3 cellular contexts compared by ENCODE assay signal in the genomic region with DNA sequence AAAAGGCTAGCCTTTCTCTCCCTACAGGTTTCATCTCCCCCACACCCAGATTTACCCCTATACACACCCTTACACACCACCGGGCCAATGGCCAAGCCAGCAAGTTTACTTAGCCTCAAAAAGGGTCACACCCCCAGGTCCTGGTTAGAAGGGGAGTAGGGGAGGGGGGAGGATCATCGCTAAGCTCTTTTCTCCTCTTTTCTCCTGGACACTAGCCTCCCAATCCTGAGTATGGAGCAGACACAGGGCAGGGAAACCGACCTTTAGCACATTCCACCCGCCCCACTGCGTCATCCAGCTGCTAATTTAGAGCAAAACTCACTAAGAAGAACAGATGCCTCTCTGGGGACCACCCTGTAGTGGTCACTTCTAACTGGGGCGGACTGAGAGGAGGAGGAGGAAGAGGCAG.
TF ChIP-seq lines count a peak whose summit lies in the region.

No MANE protein-coding gene starts in this region.

TF ChIP-seq in SK-N-SH, 30 proteins besides CTCF, POLR2A, EP300 and RAD21 (continued from another document):
- TF ChIP-seq NFIC (IDR thresholded peaks at IDR 0.05; ENCODE audit: borderline replicate concordance) (no peak), REST (IDR thresholded peaks at IDR 0.05; ENCODE audit: low read depth, low read length) (no peak), IRF3 (IDR thresholded peaks at IDR 0.05; ENCODE audit: low read depth, low read length) (no peak), MEF2A (IDR thresholded peaks at IDR 0.05; ENCODE audit: borderline replicate concordance, low read depth) (no peak), EZH2phosphoT487 (IDR thresholded peaks at IDR 0.05; ENCODE audit: borderline replicate concordance, low read depth) (no peak), CHD2 (IDR thresholded peaks at IDR 0.05; ENCODE audit: low read length, partially characterized antibody) (no peak)
- TF ChIP-seq, protein P1, sequence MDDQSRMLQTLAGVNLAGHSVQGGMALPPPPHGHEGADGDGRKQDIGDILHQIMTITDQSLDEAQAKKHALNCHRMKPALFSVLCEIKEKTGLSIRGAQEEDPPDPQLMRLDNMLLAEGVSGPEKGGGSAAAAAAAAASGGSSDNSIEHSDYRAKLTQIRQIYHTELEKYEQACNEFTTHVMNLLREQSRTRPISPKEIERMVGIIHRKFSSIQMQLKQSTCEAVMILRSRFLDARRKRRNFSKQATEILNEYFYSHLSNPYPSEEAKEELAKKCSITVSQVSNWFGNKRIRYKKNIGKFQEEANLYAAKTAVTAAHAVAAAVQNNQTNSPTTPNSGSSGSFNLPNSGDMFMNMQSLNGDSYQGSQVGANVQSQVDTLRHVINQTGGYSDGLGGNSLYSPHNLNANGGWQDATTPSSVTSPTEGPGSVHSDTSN (IDR thresholded peaks at IDR 0.05): no peak
TF ChIP-seq in SK-N-SH: peak in this region for 0.

TF ChIP-seq in SK-N-SH treated with all-trans-retinoic acid at 6 μM for 48 hours, 23 proteins besides CTCF, POLR2A, EP300 and RAD21 (continued from another document):
- TF ChIP-seq TSHZ2 (CRISPR knock-in tag; IDR thresholded peaks at IDR 0.05) (no peak), ISL1 (CRISPR knock-in tag; IDR thresholded peaks at IDR 0.05) (no peak), ARNTL (CRISPR knock-in tag; IDR thresholded peaks at IDR 0.05; ENCODE audit: borderline replicate concordance, low read depth) (no peak), CSDC2 (CRISPR knock-in tag; IDR thresholded peaks at IDR 0.05) (no peak), ZNF8 (CRISPR knock-in tag; IDR thresholded peaks at IDR 0.05) (no peak), ZFP30 (CRISPR knock-in tag; IDR thresholded peaks at IDR 0.05) (no peak), PPARA (CRISPR knock-in tag; IDR thresholded peaks at IDR 0.05; ENCODE audit: borderline replicate concordance) (no peak)
- TF ChIP-seq, protein P2, sequence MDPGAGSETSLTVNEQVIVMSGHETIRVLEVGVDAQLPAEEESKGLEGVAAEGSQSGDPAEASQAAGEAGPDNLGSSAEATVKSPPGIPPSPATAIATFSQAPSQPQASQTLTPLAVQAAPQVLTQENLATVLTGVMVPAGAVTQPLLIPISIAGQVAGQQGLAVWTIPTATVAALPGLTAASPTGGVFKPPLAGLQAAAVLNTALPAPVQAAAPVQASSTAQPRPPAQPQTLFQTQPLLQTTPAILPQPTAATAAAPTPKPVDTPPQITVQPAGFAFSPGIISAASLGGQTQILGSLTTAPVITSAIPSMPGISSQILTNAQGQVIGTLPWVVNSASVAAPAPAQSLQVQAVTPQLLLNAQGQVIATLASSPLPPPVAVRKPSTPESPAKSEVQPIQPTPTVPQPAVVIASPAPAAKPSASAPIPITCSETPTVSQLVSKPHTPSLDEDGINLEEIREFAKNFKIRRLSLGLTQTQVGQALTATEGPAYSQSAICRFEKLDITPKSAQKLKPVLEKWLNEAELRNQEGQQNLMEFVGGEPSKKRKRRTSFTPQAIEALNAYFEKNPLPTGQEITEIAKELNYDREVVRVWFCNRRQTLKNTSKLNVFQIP (CRISPR knock-in tag; IDR thresholded peaks at IDR 0.05; ENCODE audit: borderline replicate concordance, low read depth): no peak
- TF ChIP-seq, protein P3, sequence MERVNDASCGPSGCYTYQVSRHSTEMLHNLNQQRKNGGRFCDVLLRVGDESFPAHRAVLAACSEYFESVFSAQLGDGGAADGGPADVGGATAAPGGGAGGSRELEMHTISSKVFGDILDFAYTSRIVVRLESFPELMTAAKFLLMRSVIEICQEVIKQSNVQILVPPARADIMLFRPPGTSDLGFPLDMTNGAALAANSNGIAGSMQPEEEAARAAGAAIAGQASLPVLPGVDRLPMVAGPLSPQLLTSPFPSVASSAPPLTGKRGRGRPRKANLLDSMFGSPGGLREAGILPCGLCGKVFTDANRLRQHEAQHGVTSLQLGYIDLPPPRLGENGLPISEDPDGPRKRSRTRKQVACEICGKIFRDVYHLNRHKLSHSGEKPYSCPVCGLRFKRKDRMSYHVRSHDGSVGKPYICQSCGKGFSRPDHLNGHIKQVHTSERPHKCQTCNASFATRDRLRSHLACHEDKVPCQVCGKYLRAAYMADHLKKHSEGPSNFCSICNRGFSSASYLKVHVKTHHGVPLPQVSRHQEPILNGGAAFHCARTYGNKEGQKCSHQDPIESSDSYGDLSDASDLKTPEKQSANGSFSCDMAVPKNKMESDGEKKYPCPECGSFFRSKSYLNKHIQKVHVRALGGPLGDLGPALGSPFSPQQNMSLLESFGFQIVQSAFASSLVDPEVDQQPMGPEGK (CRISPR knock-in tag; IDR thresholded peaks at IDR 0.05; ENCODE audit: borderline replicate concordance): no peak
- TF ChIP-seq, protein P4, sequence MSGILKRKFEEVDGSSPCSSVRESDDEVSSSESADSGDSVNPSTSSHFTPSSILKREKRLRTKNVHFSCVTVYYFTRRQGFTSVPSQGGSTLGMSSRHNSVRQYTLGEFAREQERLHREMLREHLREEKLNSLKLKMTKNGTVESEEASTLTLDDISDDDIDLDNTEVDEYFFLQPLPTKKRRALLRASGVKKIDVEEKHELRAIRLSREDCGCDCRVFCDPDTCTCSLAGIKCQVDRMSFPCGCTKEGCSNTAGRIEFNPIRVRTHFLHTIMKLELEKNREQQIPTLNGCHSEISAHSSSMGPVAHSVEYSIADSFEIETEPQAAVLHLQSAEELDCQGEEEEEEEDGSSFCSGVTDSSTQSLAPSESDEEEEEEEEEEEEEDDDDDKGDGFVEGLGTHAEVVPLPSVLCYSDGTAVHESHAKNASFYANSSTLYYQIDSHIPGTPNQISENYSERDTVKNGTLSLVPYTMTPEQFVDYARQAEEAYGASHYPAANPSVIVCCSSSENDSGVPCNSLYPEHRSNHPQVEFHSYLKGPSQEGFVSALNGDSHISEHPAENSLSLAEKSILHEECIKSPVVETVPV (CRISPR knock-in tag; IDR thresholded peaks at IDR 0.05): no peak

TF ChIP-seq in liver, 16 proteins besides CTCF, POLR2A, EP300 and RAD21 (continued from another document):
- TF ChIP-seq ZBTB33 (IDR thresholded peaks at IDR 0.05): no peak
- no peak for TF ChIP-seq ATF3 (IDR thresholded peaks at IDR 0.05)
- no peak for TF ChIP-seq NR2F2 (IDR thresholded peaks at IDR 0.05)
- TF ChIP-seq JUND (IDR thresholded peaks at IDR 0.05): peak in 1 of 2 donors; percentile 41
- peak; percentile 12 for TF ChIP-seq REST (IDR thresholded peaks at IDR 0.05)
- TF ChIP-seq TAF1 (conservative IDR thresholded peaks at IDR 0.05): no peak
- peak; percentile 85 for TF ChIP-seq SP1 (IDR thresholded peaks at IDR 0.05)
- TF ChIP-seq, protein P5, sequence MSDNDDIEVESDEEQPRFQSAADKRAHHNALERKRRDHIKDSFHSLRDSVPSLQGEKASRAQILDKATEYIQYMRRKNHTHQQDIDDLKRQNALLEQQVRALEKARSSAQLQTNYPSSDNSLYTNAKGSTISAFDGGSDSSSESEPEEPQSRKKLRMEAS (IDR thresholded peaks at IDR 0.05): no peak
- peak; percentile 70 to 79 for TF ChIP-seq HNF4A (conservative IDR thresholded peaks at IDR 0.05)
- peak; percentile 12 for TF ChIP-seq FOXA2 (IDR thresholded peaks at IDR 0.05)
